19 cellular contexts compared by ENCODE assay signal in the genomic region with DNA sequence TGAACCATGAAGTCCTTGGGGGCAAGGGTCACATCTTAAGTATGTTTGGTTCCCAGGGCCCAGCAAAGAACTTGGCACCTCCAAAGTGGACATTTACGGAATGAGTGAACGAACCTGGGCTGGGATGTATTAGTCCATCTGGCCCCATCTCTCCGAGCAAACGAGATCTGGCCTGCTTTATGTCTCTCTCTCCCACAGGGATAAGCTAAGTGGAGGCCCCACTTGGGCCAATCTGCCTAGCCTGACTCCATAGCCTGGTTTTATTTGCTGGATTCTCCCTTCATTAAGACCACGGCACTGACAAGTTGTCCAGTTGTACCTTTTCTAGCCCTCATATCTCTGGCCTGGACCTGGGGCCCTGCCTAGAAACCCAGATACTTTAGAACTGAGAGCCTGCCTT. TPM values are rescaled to one million over a fixed set of nuclear protein-coding genes. Genes with fewer than 3 reads are reported as not detected.
A peak's percentile ranks its signal among the peaks of the same experiment; 100 is the strongest.
DNase-seq lines count a peak whose midpoint lies in the region; ATAC-seq and FAIRE-seq lines count a peak whose summit lies in the region.
"Had no signal": no experiment of that assay in that cellular context is flagged by ENCODE, and none has a peak within 500 bp of the region (broad histone marks: within the 10 kb centered on the region; RNA-seq: fewer than 3 reads in every experiment).

No MANE protein-coding gene starts in this region.

- no peak overlapping the region for H3K9ac ChIP-seq in muscle layer of colon (ENCODE audit: low read length)

- H3K27ac Mint-ChIP-seq in activated T-cell treated with anti-CD3 and anti-CD28 coated beads, Interleukin-2, amount 50 U/mL, for 24 hours = no peak overlapping the region
- H3K27ac Mint-ChIP-seq in activated T-helper 17 cell treated with anti-CD3 and anti-CD28 coated beads, Interleukin-2, amount 50 U/mL, for 72 hours = no peak overlapping the region
- H3K27ac Mint-ChIP-seq: activated naive CD4-positive, alpha-beta T cell treated with anti-CD3 and anti-CD28 coated beads for 36 hours; nephron progenitor cell; WTC11 had no signal

- no peak for ATAC-seq in activated T-helper 17 cell treated with anti-CD3 and anti-CD28 coated beads, Interleukin-2, amount 50 U/mL, for 72 hours (replicated peaks)
- ATAC-seq in HG03378 (IDR thresholded peaks at IDR 0.05; ENCODE audit: unreplicated experiment) = no peak
- no peak for ATAC-seq in GM21360 (IDR thresholded peaks at IDR 0.05; ENCODE audit: unreplicated experiment)
- ATAC-seq: A549, foreskin keratinocyte, right cardiac atrium, WTC11 had no signal

- no peaks in the 10 kb centered on the region for H3K27me3 ChIP-seq in muscle layer of colon (ENCODE audit: control insufficient read depth in 1 of 2, insufficient read depth in 2 of 2, low read length in 2 of 2)
- H3K27me3 ChIP-seq: foreskin keratinocyte had no signal

- FAIRE-seq in RCC 7860 (lab: Jason Lieb, UNC) = no peak
- FAIRE-seq: A549, endometrium, GM18507 had no signal

- no peaks in the 10 kb centered on the region for H3K36me3 ChIP-seq in muscle layer of colon (ENCODE audit: insufficient read depth, low read length)

- no peak for DNase-seq in activated T-cell treated with anti-CD3 and anti-CD28 coated beads, Interleukin-2, amount 50 U/mL, for 24 hours
- DNase-seq in activated T-cell treated with anti-CD3 and anti-CD28 coated beads for 4 hours = no peak
- DNase-seq in superior temporal gyrus (ENCODE audit: extremely low spot score) = peak; percentile 7
- no peak for DNase-seq in RCC 7860 (ENCODE audit: low spot score)
- DNase-seq: activated naive CD4-positive, alpha-beta T cell treated with anti-CD3 and anti-CD28 coated beads for 36 hours; caudate nucleus; foreskin keratinocyte; NCI-H2171; nephron progenitor cell; right cardiac atrium; stimulated activated CD4-positive, alpha-beta T cell treated with anti-CD3 and anti-CD28 coated beads, Interleukin-4, amount 100 ng/mL, for 4 hours had no signal

- peak overlapping the region; percentile 90 for H3K27ac ChIP-seq in muscle layer of colon (ENCODE audit: low read depth, low read length)
- H3K27ac ChIP-seq: A549, foreskin keratinocyte had no signal

- peak overlapping the region; percentile 81 for H3K4me3 Mint-ChIP-seq in activated T-cell treated with anti-CD3 and anti-CD28 coated beads, Interleukin-2, amount 50 U/mL, for 24 hours
- H3K4me3 Mint-ChIP-seq in activated T-helper 17 cell treated with anti-CD3 and anti-CD28 coated beads, Interleukin-2, amount 50 U/mL, for 72 hours = peak overlapping the region; percentile 83

- H3K36me3 Mint-ChIP-seq in activated T-cell treated with anti-CD3 and anti-CD28 coated beads, Interleukin-2, amount 50 U/mL, for 24 hours (ENCODE audit: low read depth) = peaks cover 13% of the 10 kb centered on the region
- H3K36me3 Mint-ChIP-seq in activated T-helper 17 cell treated with anti-CD3 and anti-CD28 coated beads, Interleukin-2, amount 50 U/mL, for 72 hours (ENCODE audit: low read depth) = no peaks in the 10 kb centered on the region
- H3K36me3 Mint-ChIP-seq: WTC11 had no signal

- peaks cover 41% of the 10 kb centered on the region for H3K4me1 Mint-ChIP-seq in activated T-cell treated with anti-CD3 and anti-CD28 coated beads, Interleukin-2, amount 50 U/mL, for 24 hours (ENCODE audit: low read depth)
- peaks cover 26% of the 10 kb centered on the region for H3K4me1 Mint-ChIP-seq in activated T-helper 17 cell treated with anti-CD3 and anti-CD28 coated beads, Interleukin-2, amount 50 U/mL, for 72 hours

- peaks cover 59% of the 10 kb centered on the region for H3K4me1 ChIP-seq in muscle layer of colon (ENCODE audit: insufficient read depth, low read length)

- H3K9me3 Mint-ChIP-seq in activated T-cell treated with anti-CD3 and anti-CD28 coated beads, Interleukin-2, amount 50 U/mL, for 24 hours = no peaks in the 10 kb centered on the region
- no peaks in the 10 kb centered on the region for H3K9me3 Mint-ChIP-seq in activated T-helper 17 cell treated with anti-CD3 and anti-CD28 coated beads, Interleukin-2, amount 50 U/mL, for 72 hours
- H3K9me3 Mint-ChIP-seq: activated naive CD4-positive, alpha-beta T cell treated with anti-CD3 and anti-CD28 coated beads for 36 hours; nephron progenitor cell; WTC11 had no signal

- peaks cover 4% of the 10 kb centered on the region for H3K27me3 Mint-ChIP-seq in activated T-cell treated with anti-CD3 and anti-CD28 coated beads, Interleukin-2, amount 50 U/mL, for 24 hours
- no peaks in the 10 kb centered on the region for H3K27me3 Mint-ChIP-seq in activated T-helper 17 cell treated with anti-CD3 and anti-CD28 coated beads, Interleukin-2, amount 50 U/mL, for 72 hours

- peak overlapping the region in 1 of 2 donors; percentile 63 for H3K4me3 ChIP-seq in muscle layer of colon (ENCODE audit: low read depth in 1 of 2, low read length in 2 of 2)
- H3K4me3 ChIP-seq: A549 had no signal

- no peaks in the 10 kb centered on the region for H3K9me3 ChIP-seq in muscle layer of colon (ENCODE audit: low read length)
- H3K9me3 ChIP-seq: A549 had no signal

RNA-seq across cellular contexts. Expression of a gene that starts 2.1 kb away (rescaled TPM):
- total RNA-seq in activated T-helper 17 cell treated with anti-CD3 and anti-CD28 coated beads, Interleukin-2, amount 50 U/mL, for 72 hours = 1 to 10 TPM; 2.6 to 3.9 TPM
